ENCODE assay signal across 30 cellular contexts in genomic region chr4:97576955-97577354, GRCh38.
DNase-seq lines count a peak whose midpoint lies in the region; ATAC-seq and FAIRE-seq lines count a peak whose summit lies in the region.
"Had no signal": no experiment of that assay in that cellular context is flagged by ENCODE, and none has a peak within 500 bp of the region (broad histone marks: within the 10 kb centered on the region; RNA-seq: fewer than 3 reads in every experiment).

No MANE protein-coding gene starts in this region.

- POLR2A ChIA-PET in activated CD4-positive, alpha-beta T cell treated with anti-CD3 and anti-CD28 coated beads for 36 hours (lab: Charles Lee): no interaction called here

- H3K4me1 Mint-ChIP-seq in activated T-helper 2 cell treated with anti-CD3 and anti-CD28 coated beads, Interferon-gamma antibody, Interleukin-2, Interleukin-4, amounts not matched to agents 10 μg/mL and 5 μg/mL and 100 μg/mL, durations not matched to agents 14 hours and 24 hours and 36 hours (ENCODE audit: low read depth): no peaks in the 10 kb centered on the region
- no peaks in the 10 kb centered on the region for H3K4me1 Mint-ChIP-seq in activated CD4-positive, alpha-beta T cell treated with anti-CD3 and anti-CD28 coated beads for 36 hours
- H3K4me1 Mint-ChIP-seq: activated CD8-positive, alpha-beta memory T cell treated with anti-CD3 and anti-CD28 coated beads, Interleukin-2, amount 10 ng/mL, durations not matched to agents 7 days and 5 days; activated naive CD8-positive, alpha-beta T cell treated with anti-CD3 and anti-CD28 coated beads, Interleukin-2, amount 50 U/mL, for 24 hours; central memory CD8-positive, alpha-beta T cell; nephron progenitor cell; stimulated activated memory B cell treated with anti-CD40 and anti-IgM and Interleukin-4, amounts not matched to agents 10 μg/mL and 1 μg/mL and 100 μg/mL, for 72 hours had no signal

- DNase-seq in DMS53 treated with DMSO at 0.1 percent for 48 hours (lab: John Stamatoyannopoulos, UW; ENCODE audit: unreplicated experiment): peak; percentile 11
- DNase-seq in NAMALWA (ENCODE audit: low spot score): peak; percentile 3
- DNase-seq in RCC 7860 (ENCODE audit: low spot score): peak; percentile 7
- DNase-seq in kidney tubule cell (ENCODE audit: low spot score): peak; percentile 64
- no peak for DNase-seq in H4 (ENCODE audit: low spot score)
- DNase-seq in activated T-helper 2 cell treated with anti-CD3 and anti-CD28 coated beads, Interferon-gamma antibody, Interleukin-2, Interleukin-4, amounts not matched to agents 10 μg/mL and 5 μg/mL and 100 μg/mL, durations not matched to agents 14 hours and 24 hours and 36 hours (ENCODE audit: low spot score): no peak
- DNase-seq in activated CD4-positive, alpha-beta T cell treated with anti-CD3 and anti-CD28 coated beads for 36 hours: no peak
- DNase-seq: activated CD4-positive, alpha-beta T cell treated with anti-CD3 and anti-CD28 coated beads, Interleukin-2, amount 50 U/mL, for 4 hours; activated CD4-positive, CD25-positive, alpha-beta regulatory T cell; activated CD8-positive, alpha-beta memory T cell treated with anti-CD3 and anti-CD28 coated beads, Interleukin-2, amount 10 ng/mL, durations not matched to agents 7 days and 5 days; activated naive CD8-positive, alpha-beta T cell treated with anti-CD3 and anti-CD28 coated beads, Interleukin-2, amount 50 U/mL, for 24 hours; activated T-cell treated with anti-CD3 and anti-CD28 coated beads, Interleukin-2, amount 50 U/mL, for 48 hours; body of pancreas; C1 segment of cervical spinal cord; COR-L47; endodermal cell; foreskin fibroblast; left cardiac atrium; NCI-H1092 treated with DMSO at 0.1 percent for 48 hours; NCI-H187 treated with DMSO at 0.1 percent for 48 hours; NCI-H226; nephron progenitor cell; ovary; retina; trophoblast cell had no signal

- no peaks in the 10 kb centered on the region for H3K36me3 Mint-ChIP-seq in activated T-helper 2 cell treated with anti-CD3 and anti-CD28 coated beads, Interferon-gamma antibody, Interleukin-2, Interleukin-4, amounts not matched to agents 10 μg/mL and 5 μg/mL and 100 μg/mL, durations not matched to agents 14 hours and 24 hours and 36 hours (ENCODE audit: low read depth)
- no peaks in the 10 kb centered on the region for H3K36me3 Mint-ChIP-seq in activated CD4-positive, alpha-beta T cell treated with anti-CD3 and anti-CD28 coated beads for 36 hours (ENCODE audit: low read depth)
- H3K36me3 Mint-ChIP-seq: activated CD8-positive, alpha-beta memory T cell treated with anti-CD3 and anti-CD28 coated beads, Interleukin-2, amount 10 ng/mL, durations not matched to agents 7 days and 5 days; stimulated activated memory B cell treated with anti-CD40 and anti-IgM and Interleukin-4, amounts not matched to agents 10 μg/mL and 1 μg/mL and 100 μg/mL, for 72 hours had no signal

- CTCF ChIA-PET in activated CD4-positive, alpha-beta T cell treated with anti-CD3 and anti-CD28 coated beads for 36 hours (lab: Charles Lee): no interaction called here

- no peaks in the 10 kb centered on the region for H3K27me3 Mint-ChIP-seq in activated T-helper 2 cell treated with anti-CD3 and anti-CD28 coated beads, Interferon-gamma antibody, Interleukin-2, Interleukin-4, amounts not matched to agents 10 μg/mL and 5 μg/mL and 100 μg/mL, durations not matched to agents 14 hours and 24 hours and 36 hours (ENCODE audit: low read depth)
- H3K27me3 Mint-ChIP-seq in activated CD4-positive, alpha-beta T cell treated with anti-CD3 and anti-CD28 coated beads for 36 hours: no peaks in the 10 kb centered on the region
- H3K27me3 Mint-ChIP-seq: activated CD8-positive, alpha-beta memory T cell treated with anti-CD3 and anti-CD28 coated beads, Interleukin-2, amount 10 ng/mL, durations not matched to agents 7 days and 5 days; activated naive CD8-positive, alpha-beta T cell treated with anti-CD3 and anti-CD28 coated beads, Interleukin-2, amount 50 U/mL, for 24 hours; central memory CD8-positive, alpha-beta T cell; dendritic cell treated with granulocyte-macrophage colony-stimulating factor and Interleukin-4, amounts not matched to agents 40 ng/mL and 50 ng/mL, for 4 days; stimulated activated memory B cell treated with anti-CD40 and anti-IgM and Interleukin-4, amounts not matched to agents 10 μg/mL and 1 μg/mL and 100 μg/mL, for 72 hours had no signal

- H3K4me3 Mint-ChIP-seq in activated T-helper 2 cell treated with anti-CD3 and anti-CD28 coated beads, Interferon-gamma antibody, Interleukin-2, Interleukin-4, amounts not matched to agents 10 μg/mL and 5 μg/mL and 100 μg/mL, durations not matched to agents 14 hours and 24 hours and 36 hours (ENCODE audit: low read depth): no peak overlapping the region
- H3K4me3 Mint-ChIP-seq in activated CD4-positive, alpha-beta T cell treated with anti-CD3 and anti-CD28 coated beads for 36 hours: no peak overlapping the region
- H3K4me3 Mint-ChIP-seq: activated CD8-positive, alpha-beta memory T cell treated with anti-CD3 and anti-CD28 coated beads, Interleukin-2, amount 10 ng/mL, durations not matched to agents 7 days and 5 days; activated naive CD8-positive, alpha-beta T cell treated with anti-CD3 and anti-CD28 coated beads, Interleukin-2, amount 50 U/mL, for 24 hours; central memory CD8-positive, alpha-beta T cell; dendritic cell treated with granulocyte-macrophage colony-stimulating factor and Interleukin-4, amounts not matched to agents 40 ng/mL and 50 ng/mL, for 4 days; endodermal cell; nephron progenitor cell; stimulated activated memory B cell treated with anti-CD40 and anti-IgM and Interleukin-4, amounts not matched to agents 10 μg/mL and 1 μg/mL and 100 μg/mL, for 72 hours had no signal

- peak; percentile 91 for FAIRE-seq in RCC 7860 (lab: Jason Lieb, UNC)
- FAIRE-seq: TTC549 had no signal

- no peak overlapping the region for H3K27ac Mint-ChIP-seq in activated T-helper 2 cell treated with anti-CD3 and anti-CD28 coated beads, Interferon-gamma antibody, Interleukin-2, Interleukin-4, amounts not matched to agents 10 μg/mL and 5 μg/mL and 100 μg/mL, durations not matched to agents 14 hours and 24 hours and 36 hours
- no peak overlapping the region for H3K27ac Mint-ChIP-seq in activated CD4-positive, alpha-beta T cell treated with anti-CD3 and anti-CD28 coated beads for 36 hours
- H3K27ac Mint-ChIP-seq: activated CD8-positive, alpha-beta memory T cell treated with anti-CD3 and anti-CD28 coated beads, Interleukin-2, amount 10 ng/mL, durations not matched to agents 7 days and 5 days; activated naive CD8-positive, alpha-beta T cell treated with anti-CD3 and anti-CD28 coated beads, Interleukin-2, amount 50 U/mL, for 24 hours; dendritic cell treated with granulocyte-macrophage colony-stimulating factor and Interleukin-4, amounts not matched to agents 40 ng/mL and 50 ng/mL, for 4 days; endodermal cell; nephron progenitor cell; stimulated activated memory B cell treated with anti-CD40 and anti-IgM and Interleukin-4, amounts not matched to agents 10 μg/mL and 1 μg/mL and 100 μg/mL, for 72 hours had no signal

- H3K9me3 Mint-ChIP-seq in activated T-helper 2 cell treated with anti-CD3 and anti-CD28 coated beads, Interferon-gamma antibody, Interleukin-2, Interleukin-4, amounts not matched to agents 10 μg/mL and 5 μg/mL and 100 μg/mL, durations not matched to agents 14 hours and 24 hours and 36 hours: peaks cover 9% of the 10 kb centered on the region
- H3K9me3 Mint-ChIP-seq in activated CD4-positive, alpha-beta T cell treated with anti-CD3 and anti-CD28 coated beads for 36 hours (ENCODE audit: low read depth): peaks cover 9% of the 10 kb centered on the region
- H3K9me3 Mint-ChIP-seq: central memory CD8-positive, alpha-beta T cell; dendritic cell treated with granulocyte-macrophage colony-stimulating factor and Interleukin-4, amounts not matched to agents 40 ng/mL and 50 ng/mL, for 4 days; endodermal cell; stimulated activated memory B cell treated with anti-CD40 and anti-IgM and Interleukin-4, amounts not matched to agents 10 μg/mL and 1 μg/mL and 100 μg/mL, for 72 hours had no signal

- intact Hi-C loops in activated T-helper 2 cell treated with anti-CD3 and anti-CD28 coated beads, Interferon-gamma antibody, Interleukin-2, Interleukin-4, amounts not matched to agents 10 μg/mL and 5 μg/mL and 100 μg/mL, durations not matched to agents 14 hours and 24 hours and 36 hours (cut with micrococcal nuclease): no loop called here
- intact Hi-C loops in activated CD4-positive, alpha-beta T cell treated with anti-CD3 and anti-CD28 coated beads for 36 hours (cut with DNase I, micrococcal nuclease): no loop called here

- no peak for ATAC-seq in activated CD4-positive, alpha-beta T cell treated with anti-CD3 and anti-CD28 coated beads for 36 hours
- ATAC-seq in HG03439 (IDR thresholded peaks at IDR 0.05; ENCODE audit: unreplicated experiment): no peak
- ATAC-seq: activated CD8-positive, alpha-beta memory T cell treated with anti-CD3 and anti-CD28 coated beads, Interleukin-2, amount 10 ng/mL, durations not matched to agents 7 days and 5 days; activated naive CD8-positive, alpha-beta T cell treated with anti-CD3 and anti-CD28 coated beads, Interleukin-2, amount 50 U/mL, for 24 hours; body of pancreas; left cardiac atrium; stimulated activated memory B cell treated with anti-CD40 and anti-IgM and Interleukin-4, amounts not matched to agents 10 μg/mL and 1 μg/mL and 100 μg/mL, for 72 hours had no signal

Comparison
In these comparisons a context has a peak if more than half of its experiments do, and no peak if none do; other contexts are left out.
1. DNase-seq: peak in DMS53 treated with DMSO at 0.1 percent for 48 hours (single experiment), NAMALWA (single experiment), RCC 7860 (single experiment) and kidney tubule cell (single experiment); none in H4 (single experiment), activated T-helper 2 cell treated with anti-CD3 and anti-CD28 coated beads, Interferon-gamma antibody, Interleukin-2, Interleukin-4, amounts not matched to agents 10 μg/mL and 5 μg/mL and 100 μg/mL, durations not matched to agents 14 hours and 24 hours and 36 hours (single experiment) and activated CD4-positive, alpha-beta T cell treated with anti-CD3 and anti-CD28 coated beads for 36 hours (single experiment).